8 cellular contexts compared by ENCODE assay signal in genomic region chr12:43835656-43836454, GRCh38. TPM values are rescaled to one million over a fixed set of nuclear protein-coding genes. Genes with fewer than 3 reads are reported as not detected.
DNase-seq lines count a peak whose midpoint lies in the region; ATAC-seq and TF ChIP-seq lines count a peak whose summit lies in the region.

TMEM117 (plus strand) TSS chr12:43836081.

- H3K27me3 Mint-ChIP-seq in CD4-positive, CD25-positive, alpha-beta regulatory T cell = no peaks in the 10 kb centered on the region

- H3K27ac ChIP-seq in CD4-positive, CD25-positive, alpha-beta regulatory T cell (ENCODE audit: insufficient read depth, low read length, poor library complexity, severe bottlenecking) = peak within 1 kb of the TSS; percentile 56
- H3K27ac ChIP-seq in Panc1 (ENCODE audit: low read length) (peak within 1 kb of the TSS; percentile 64), neuronal stem cell (replicated peaks; ENCODE audit: low read length) (no peak within 1 kb of the TSS), testis (peak within 1 kb of the TSS; percentile 82 to 94)

- intact Hi-C loops in Panc1 (cut with micrococcal nuclease; ENCODE audit: unreplicated experiment) (no loop called here), testis (cut with DNase I; ENCODE audit: low total_unique reads) (no loop called here)

- no peak within 1 kb of the TSS for H2BK15ac ChIP-seq in neuronal stem cell (ENCODE audit: low read length)

- H4K91ac ChIP-seq in neuronal stem cell (ENCODE audit: low read depth, low read length, poor library complexity) = no peak within 1 kb of the TSS

- peak within 1 kb of the TSS; percentile 93 for H3K4me2 ChIP-seq in neuronal stem cell (ENCODE audit: insufficient read depth, low read length, poor library complexity, severe bottlenecking)

- TF ChIP-seq CTCF in Panc1 (IDR thresholded peaks at IDR 0.05) (no peak), foreskin fibroblast (IDR thresholded peaks at IDR 0.05; ENCODE audit: low read depth, low read length) (no peak), testis (IDR thresholded peaks at IDR 0.05) (no peak)

- peak within 1 kb of the TSS; percentile 63 for H2AK5ac ChIP-seq in neuronal stem cell (ENCODE audit: low read depth, low read length)

- peak within 1 kb of the TSS; percentile 90 for H3K18ac ChIP-seq in neuronal stem cell (ENCODE audit: low read length)

- H3K36me3 Mint-ChIP-seq in CD4-positive, CD25-positive, alpha-beta regulatory T cell = no peaks in the 10 kb centered on the region

- no peak within 1 kb of the TSS for H2BK12ac ChIP-seq in neuronal stem cell (ENCODE audit: low read length)

- no CpG with 5 or more reads among the region's 101 CpGs for WGBS in neuronal stem cell (ENCODE audit: extremely low coverage in 2 of 2, insufficient read length in 2 of 2, insufficient replicate concordance in 1 of 2), 2 donors
- 0 to 1% methylated on average over 17 to 95 of the region's 101 CpGs for WGBS in testis, 2 donors

- POLR2A ChIA-PET in Panc1 (lab: Charles Lee) = no interaction called here

- H4K8ac ChIP-seq in neuronal stem cell (ENCODE audit: low read depth, low read length) = no peak within 1 kb of the TSS

- H3K27me3 ChIP-seq in CD4-positive, CD25-positive, alpha-beta regulatory T cell (ENCODE audit: control insufficient read depth, insufficient read depth, low read length) = no peaks in the 10 kb centered on the region
- H3K27me3 ChIP-seq in Panc1 (ENCODE audit: control insufficient read depth, insufficient read depth, low read length) (no peaks in the 10 kb centered on the region), neuronal stem cell (ENCODE audit: control insufficient read depth in 3 of 3, insufficient read depth in 3 of 3, low read depth in 1 of 3, low read length in 3 of 3) (peaks cover 3 to 34% (median 19%) of the 10 kb centered on the region in 3 experiments), testis (no peaks in the 10 kb centered on the region)

- H3K36me3 ChIP-seq in CD4-positive, CD25-positive, alpha-beta regulatory T cell (ENCODE audit: control insufficient read depth, insufficient read depth, low read length) = no peaks in the 10 kb centered on the region
- H3K36me3 ChIP-seq in Panc1 (ENCODE audit: control insufficient read depth, insufficient read depth, low read length) (no peaks in the 10 kb centered on the region), neuronal stem cell (replicated peaks in 1 of 2; ENCODE audit: control insufficient read depth in 2 of 2, insufficient read depth in 2 of 2, low read length in 2 of 2) (no peaks in the 10 kb centered on the region), testis (ENCODE audit: low read depth, missing control alignments) (no peaks in the 10 kb centered on the region)

- peak within 1 kb of the TSS; percentile 82 for H3K14ac ChIP-seq in neuronal stem cell (ENCODE audit: low read length)

- DNase-seq in CD4-positive, CD25-positive, alpha-beta regulatory T cell = peak; percentile 48 to 70 (median 65)
- DNase-seq in GM19240 (ENCODE audit: insufficient read length, low spot score) (peak; percentile 22), Panc1 (ENCODE audit: low read depth, low spot score) (no peak), activated gamma-delta T cell (lab: John Stamatoyannopoulos, UW) (peak; percentile 45), foreskin fibroblast (peak; percentile 51 to 81), neuronal stem cell (ENCODE audit: low spot score) (peak; percentile 39), testis (peak; percentile 80)

- peak within 1 kb of the TSS; percentile 98 for H2AFZ ChIP-seq in neuronal stem cell (ENCODE audit: low read length)

- peaks cover 21 to 54% (median 37%) of the 10 kb centered on the region in 4 donors for H3K4me1 Mint-ChIP-seq in CD4-positive, CD25-positive, alpha-beta regulatory T cell

- BruUV-seq in Panc1 (replicated peaks; lab: Mats Ljungman, UMichigan) = no TSS peak

- TF ChIP-seq POLR2A in testis (IDR thresholded peaks at IDR 0.05) = no peak

- H3K79me1 ChIP-seq in neuronal stem cell (ENCODE audit: low read depth, low read length) = no peaks in the 10 kb centered on the region

- CTCF ChIA-PET in Panc1 (lab: Charles Lee) = no interaction called here

- H3K4me3 ChIP-seq in CD4-positive, CD25-positive, alpha-beta regulatory T cell (ENCODE audit: low read depth, low read length) = peak within 1 kb of the TSS; percentile 85
- H3K4me3 ChIP-seq in Panc1 (ENCODE audit: low read depth in 2 of 2, low read length in 2 of 2) (peak within 1 kb of the TSS; percentile 67 to 69), foreskin fibroblast (ENCODE audit: low read depth in 1 of 2, low read length in 2 of 2) (peak within 1 kb of the TSS; percentile 67 to 78), neuronal stem cell (ENCODE audit: low read length in 2 of 2) (peak within 1 kb of the TSS; percentile 61 to 87), testis (peak within 1 kb of the TSS; percentile 72 to 84)

- H3K27ac Mint-ChIP-seq in CD4-positive, CD25-positive, alpha-beta regulatory T cell = peak within 1 kb of the TSS; percentile 64 to 94 (median 80)

- peak within 1 kb of the TSS; percentile 86 to 92 (median 90) for H3K4me3 Mint-ChIP-seq in CD4-positive, CD25-positive, alpha-beta regulatory T cell

- in situ Hi-C loops in Panc1 (cut with HindIII; ENCODE audit: low pct_unique_long_range_greater_than_20kb, low sequenced_read_pairs) = no loop called here

- H2BK120ac ChIP-seq in neuronal stem cell (ENCODE audit: low read depth, low read length) = no peak within 1 kb of the TSS

- peak within 1 kb of the TSS; percentile 60 for H3K9ac ChIP-seq in neuronal stem cell (ENCODE audit: low read depth, low read length, poor library complexity)

- H3K9me3 Mint-ChIP-seq in CD4-positive, CD25-positive, alpha-beta regulatory T cell = no peaks in the 10 kb centered on the region

- no peak within 1 kb of the TSS for H3K4ac ChIP-seq in neuronal stem cell (ENCODE audit: low read length)

- H2BK5ac ChIP-seq in neuronal stem cell (ENCODE audit: low read length) = peak within 1 kb of the TSS; percentile 39

- H3K4me1 ChIP-seq in CD4-positive, CD25-positive, alpha-beta regulatory T cell (ENCODE audit: control insufficient read depth, insufficient read depth, low read length, poor library complexity, severe bottlenecking) = peaks cover 27% of the 10 kb centered on the region
- 0 out of 2 replicates have a peak, but pooled peaks cover 6% of the 10 kb centered on the region for H3K4me1 ChIP-seq in Panc1 (ENCODE audit: control insufficient read depth, insufficient read depth, low read length)
- no peaks in the 10 kb centered on the region for H3K4me1 ChIP-seq in neuronal stem cell (ENCODE audit: control insufficient read depth in 2 of 2, insufficient read depth in 1 of 2, low read depth in 1 of 2, low read length in 2 of 2)
- H3K4me1 ChIP-seq in testis = peaks cover 19% of the 10 kb centered on the region

- peak within 1 kb of the TSS; percentile 80 for H3K23ac ChIP-seq in neuronal stem cell (ENCODE audit: low read depth, low read length, poor library complexity)

- H3K9me3 ChIP-seq in CD4-positive, CD25-positive, alpha-beta regulatory T cell (ENCODE audit: control insufficient read depth in 2 of 2, low read length in 2 of 2) = no peaks in the 10 kb centered on the region
- H3K9me3 ChIP-seq in Panc1 (ENCODE audit: control insufficient read depth, insufficient read depth, low read depth, low read length) (no peaks in the 10 kb centered on the region), neuronal stem cell (replicated peaks in 1 of 2; ENCODE audit: control insufficient read depth in 2 of 2, insufficient read depth in 1 of 2, low read depth in 1 of 2, low read length in 2 of 2) (no peaks in the 10 kb centered on the region), testis (no peaks in the 10 kb centered on the region)

- peak; percentile 73 to 76 for ATAC-seq in CD4-positive, CD25-positive, alpha-beta regulatory T cell (ENCODE audit: low read depth in 2 of 2)
- ATAC-seq in HG03432 (IDR thresholded peaks at IDR 0.05; ENCODE audit: unreplicated experiment) (peak; percentile 82), Panc1 (peak; percentile 90)

RNA-seq across cellular contexts. Expression of gene TMEM117, which starts in this region (rescaled TPM):
- total RNA-seq in CD4-positive, CD25-positive, alpha-beta regulatory T cell = 4.7 TPM
- polyA plus RNA-seq in CD4-positive, CD25-positive, alpha-beta regulatory T cell = 1 to 10 TPM; 2.4 to 4.2 (median 3.1) TPM
- 5.5 TPM for total RNA-seq in Panc1 (2021; ENCODE audit: unreplicated experiment)
- polyA plus RNA-seq in Panc1 (2012; ENCODE audit: insufficient read length) = 3.1 TPM
- 0.15 TPM for polyA plus RNA-seq in neuronal stem cell (2013, experiment 1 of 2)
- 0.28 TPM for polyA plus RNA-seq in neuronal stem cell (2013, experiment 2 of 2)
- 10 to 100 TPM; 14.8 to 17.7 TPM for total RNA-seq in testis
- polyA plus RNA-seq in testis (ENCODE audit: insufficient read depth, low read depth, low replicate concordance) = 6.1 TPM
